1 cellular context compared by ENCODE assay signal in genomic region chr1:6590046-6590445, GRCh38.
TF ChIP-seq lines count a peak whose summit lies in the region.

No MANE protein-coding gene starts in this region.

TF ChIP-seq in K562, 482 proteins besides CTCF, POLR2A, EP300 and RAD21:
- TF ChIP-seq ZNF398 (CRISPR knock-in tag; IDR thresholded peaks at IDR 0.05) = no peak
- TF ChIP-seq GATA2 (CRISPR knock-in tag; IDR thresholded peaks at IDR 0.05) = 0 out of 2 replicates have a peak, but pooled peaks have one; percentile 26
- TF ChIP-seq HINFP (tag; conservative IDR thresholded peaks at IDR 0.05; ENCODE audit: low read depth) = no peak
- 0 out of 2 replicates have a peak, but pooled peaks have one; percentile 27 for TF ChIP-seq POLR2AphosphoS5 (IDR thresholded peaks at IDR 0.05; ENCODE audit: control insufficient read depth, insufficient read depth, low read depth, low read length)
